8 cellular contexts compared by ENCODE assay signal in genomic region chr10:103661198-103661950, GRCh38.
DNase-seq lines count a peak whose midpoint lies in the region; ATAC-seq and TF ChIP-seq lines count a peak whose summit lies in the region.

No MANE protein-coding gene starts in this region.

- no peaks in the 10 kb centered on the region for H3K9me3 ChIP-seq in HEK293 (ENCODE audit: control insufficient read depth, insufficient read depth, low read depth, low read length)

- peaks cover 29% of the 10 kb centered on the region for H3K36me3 Mint-ChIP-seq in T-helper 1 cell treated with Interleukin-12 subunit alpha and Interleukin-12 subunit beta and Interleukin-4 antibody, amounts not matched to agents 30 μg/mL and 1 μg/mL, for 36 hours (ENCODE audit: low read depth)
- peaks cover 6% of the 10 kb centered on the region for H3K36me3 Mint-ChIP-seq in MCF 10A (ENCODE audit: insufficient read depth, unreplicated experiment)

- H3K9me3 Mint-ChIP-seq in T-helper 1 cell treated with Interleukin-12 subunit alpha and Interleukin-12 subunit beta and Interleukin-4 antibody, amounts not matched to agents 30 μg/mL and 1 μg/mL, for 36 hours: peaks cover 13% of the 10 kb centered on the region
- no peaks in the 10 kb centered on the region for H3K9me3 Mint-ChIP-seq in MCF 10A (ENCODE audit: unreplicated experiment)

- peak overlapping the region; percentile 86 for H3K4me3 Mint-ChIP-seq in T-helper 1 cell treated with Interleukin-12 subunit alpha and Interleukin-12 subunit beta and Interleukin-4 antibody, amounts not matched to agents 30 μg/mL and 1 μg/mL, for 36 hours
- H3K4me3 Mint-ChIP-seq in MCF 10A (ENCODE audit: unreplicated experiment): peak overlapping the region; percentile 72

- peaks cover 11% of the 10 kb centered on the region for H3K4me1 Mint-ChIP-seq in T-helper 1 cell treated with Interleukin-12 subunit alpha and Interleukin-12 subunit beta and Interleukin-4 antibody, amounts not matched to agents 30 μg/mL and 1 μg/mL, for 36 hours (ENCODE audit: low read depth)
- H3K4me1 Mint-ChIP-seq in MCF 10A (ENCODE audit: insufficient read depth, unreplicated experiment): peaks cover 7% of the 10 kb centered on the region

- ATAC-seq in GM21528 (IDR thresholded peaks at IDR 0.05; ENCODE audit: low FRiP score, unreplicated experiment): no peak

- no peak for TF ChIP-seq CTCF in AG09319 (IDR thresholded peaks at IDR 0.05; ENCODE audit: low read depth, low read length)
- no peak for TF ChIP-seq CTCF in HEK293 (tag by site-specific recombination; IDR thresholded peaks at IDR 0.05)
- TF ChIP-seq CTCF in MCF 10A (IDR thresholded peaks at IDR 0.05; ENCODE audit: unreplicated experiment): no peak

- DNase-seq in AG09319 (ENCODE audit: extremely low read depth, low read depth) (peak; percentile 93), MCF 10A (ENCODE audit: unreplicated experiment) (peak; percentile 83), islet precursor cell (peak; percentile 80), mesenteric fat pad (ENCODE audit: low spot score) (no peak)
- DNase-seq in stimulated activated CD4-positive, alpha-beta T cell treated with anti-CD3 and anti-CD28 coated beads, Interleukin-1b, Interleukin-23, amount 100 ng/mL, for 48 hours: peak; percentile 38

- H3K27me3 Mint-ChIP-seq in T-helper 1 cell treated with Interleukin-12 subunit alpha and Interleukin-12 subunit beta and Interleukin-4 antibody, amounts not matched to agents 30 μg/mL and 1 μg/mL, for 36 hours (ENCODE audit: low read depth): no peaks in the 10 kb centered on the region
- H3K27me3 Mint-ChIP-seq in MCF 10A (ENCODE audit: insufficient read depth, unreplicated experiment): no peaks in the 10 kb centered on the region

- intact Hi-C loops in MCF 10A (cut with micrococcal nuclease): loop anchor here (1.0 kb wide), 1 partner anchor 15 kb away; no protein-coding TSS in a partner anchor

- peak overlapping the region; percentile 57 for H3K27ac Mint-ChIP-seq in T-helper 1 cell treated with Interleukin-12 subunit alpha and Interleukin-12 subunit beta and Interleukin-4 antibody, amounts not matched to agents 30 μg/mL and 1 μg/mL, for 36 hours
- peak overlapping the region; percentile 61 for H3K27ac Mint-ChIP-seq in MCF 10A (ENCODE audit: low read depth, unreplicated experiment)

- H3K4me3 ChIP-seq in HEK293 (ENCODE audit: low read depth, low read length): peak overlapping the region; percentile 37

- peaks cover 0 to 36% of the 10 kb centered on the region in 2 experiments; a peak in 1 of 3 replicates for H3K36me3 ChIP-seq in HEK293 (ENCODE audit: control insufficient read depth in 2 of 2, insufficient read depth in 1 of 2, low read length in 2 of 2)

- BruUV-seq in MCF 10A (replicated peaks; lab: Mats Ljungman, UMichigan): no TSS peak

- CTCF ChIA-PET in HEK293 (lab: Yijun Ruan, JAX): interaction anchor here (0.5 to 1.2 kb wide), 2 partner anchors 57 to 68 kb away, joined by 4 to 6 read pairs; no protein-coding TSS in a partner anchor
- CTCF ChIA-PET in MCF 10A (lab: Yijun Ruan, JAX): interaction anchor here (1.1 to 4.6 kb wide), 3 partner anchors 15 to 25 kb away, joined by 5 to 25 read pairs (median 5); no protein-coding TSS in a partner anchor

- H3K4me1 ChIP-seq in HEK293 (ENCODE audit: control insufficient read depth, insufficient read depth, low read length): no peaks in the 10 kb centered on the region

- POLR2A ChIA-PET in HEK293 (lab: Yijun Ruan, JAX): no interaction called here
- POLR2A ChIA-PET in MCF 10A (lab: Yijun Ruan, JAX): interaction anchor here (0.6 to 1.5 kb wide), 6 partner anchors 13 to 305 kb away, joined by 3 to 6 read pairs (median 4); partner anchors contain the start of gene PDCD11

- H3K27ac ChIP-seq in HEK293 (ENCODE audit: extremely low read depth, low read depth, low read length): no peak overlapping the region

TF ChIP-seq in HEK293, 187 proteins besides CTCF, POLR2A, EP300 and RAD21:
- TF ChIP-seq ZNF10 (tag by site-specific recombination; IDR thresholded peaks at IDR 0.05): no peak
- peak; percentile 19; the same call in 1 of the 2 replicates for TF ChIP-seq TCF7L2 (IDR thresholded peaks at IDR 0.05; ENCODE audit: borderline replicate concordance, low read depth, low read length)
TF ChIP-seq in HEK293: peak in this region for 1.
